ENCODE assay signal across 16 cellular contexts in the genomic region with DNA sequence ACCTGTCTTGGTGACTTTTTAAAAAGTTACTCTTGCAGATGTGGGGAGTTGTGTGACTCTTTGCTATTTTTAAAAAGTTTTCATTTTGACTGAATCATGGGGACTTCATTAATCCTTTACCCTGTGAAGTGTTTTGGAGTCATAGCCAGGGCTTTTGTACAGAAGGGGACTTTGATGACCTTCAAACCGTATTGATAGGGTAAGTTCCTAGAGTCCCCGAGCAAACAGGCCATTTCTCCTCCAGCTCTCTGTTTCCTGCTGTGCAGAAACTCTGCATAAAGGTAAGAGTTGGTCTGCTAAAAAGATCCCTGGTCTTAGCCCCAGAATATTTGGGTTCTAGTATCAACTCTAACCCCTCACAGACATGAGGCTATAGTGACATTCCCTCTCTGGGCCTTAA.
"Had no signal": no experiment of that assay in that cellular context is flagged by ENCODE, and none has a peak within 500 bp of the region (broad histone marks: within the 10 kb centered on the region; RNA-seq: fewer than 3 reads in every experiment).

No MANE protein-coding gene starts in this region.

- H3K4me2 ChIP-seq: neural progenitor cell had no signal

- H3K27ac ChIP-seq: cardiac muscle cell, epithelial cell of prostate, neural progenitor cell had no signal

- ATAC-seq: activated T-cell treated with anti-CD3 and anti-CD28 coated beads, Interleukin-2, amount 50 U/mL, for 4 hours; gastroesophageal sphincter; heart right ventricle had no signal

- H2AFZ ChIP-seq: neural progenitor cell had no signal

- H3K4me3 ChIP-seq: cardiac muscle cell, gastroesophageal sphincter, heart right ventricle, neural progenitor cell, ovary, sigmoid colon had no signal

- H3K36me3 ChIP-seq: cardiac muscle cell, gastroesophageal sphincter, heart right ventricle, neural progenitor cell, ovary, sigmoid colon had no signal

- H3K9ac ChIP-seq: neural progenitor cell had no signal

- DNase-seq: activated CD4-positive, alpha-beta T cell treated with anti-CD3 and anti-CD28 coated beads, Interleukin-2, amount 50 U/mL, for 48 hours; activated CD4-positive, CD25-positive, alpha-beta regulatory T cell treated with anti-CD3 and anti-CD28 coated beads, Interleukin-2, amount 50 U/mL, for 72 hours; activated effector memory CD4-positive, alpha-beta T cell treated with Interleukin-2 at 50 U/mL for 16 hours; activated naive CD4-positive, alpha-beta T cell treated with anti-CD3 and anti-CD28 coated beads, Interleukin-2, amount 50 U/mL, for 16 hours; activated T-cell treated with anti-CD3 and anti-CD28 coated beads, Interleukin-2, amount 50 U/mL, for 4 hours; heart right ventricle; naive B cell; ovary; sigmoid colon; stimulated activated CD4-positive, alpha-beta T cell treated with anti-CD3 and anti-CD28 coated beads, Interleukin-12 subunit alpha, Interleukin-12 subunit beta, amount 100 ng/mL, for 4 hours; stimulated activated CD4-positive, alpha-beta T cell treated with anti-CD3 and anti-CD28 coated beads, Interleukin-2, amount 100 ng/mL, for 24 hours; T-helper 9 cell had no signal

- H3K9me3 ChIP-seq: gastroesophageal sphincter, heart right ventricle, ovary, sigmoid colon had no signal

- H3K27me3 ChIP-seq: cardiac muscle cell, gastroesophageal sphincter, heart right ventricle, neural progenitor cell, ovary, sigmoid colon had no signal
